Comparison of ENCODE assay signal across 1 cellular context in the genomic region with DNA sequence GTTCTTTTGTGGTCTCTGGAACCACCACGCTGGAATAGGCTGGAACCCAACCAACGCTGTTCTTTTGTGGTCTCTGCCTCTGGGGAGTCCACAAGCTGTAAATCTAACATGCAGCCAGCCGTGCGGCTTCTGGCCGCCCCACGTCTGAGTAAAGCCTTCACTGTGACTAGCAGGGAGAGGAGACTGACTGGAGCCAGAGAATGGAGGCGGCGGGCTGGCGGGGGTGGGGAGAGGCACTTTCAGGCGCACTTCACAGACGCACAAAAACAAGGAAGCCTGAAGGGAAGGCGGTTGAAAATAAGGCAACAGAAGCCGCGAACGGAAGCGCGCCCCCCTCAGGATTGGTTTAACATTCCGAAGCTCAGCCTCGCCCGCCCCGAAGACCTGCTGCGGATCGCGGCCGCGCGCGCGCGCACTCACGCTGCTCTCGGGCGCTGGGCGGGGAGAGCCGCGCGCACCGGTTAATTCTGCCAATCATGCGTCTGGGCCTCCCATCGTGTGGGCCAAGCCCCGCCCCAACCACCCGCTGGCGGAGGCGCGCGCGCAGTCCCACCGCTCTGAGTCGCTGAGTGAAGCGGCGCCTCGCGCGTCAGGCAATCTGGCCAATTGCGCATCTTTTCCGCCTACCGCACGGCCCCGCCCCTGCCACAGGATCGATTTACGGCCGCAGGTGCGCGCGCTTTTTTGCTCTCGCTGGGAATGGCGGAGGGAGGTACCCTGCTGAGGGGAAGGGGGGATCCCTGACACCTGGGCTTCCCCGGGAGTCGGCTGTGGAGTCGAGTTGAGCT.
TF ChIP-seq lines count a peak whose summit lies in the region.

A gene with protein sequence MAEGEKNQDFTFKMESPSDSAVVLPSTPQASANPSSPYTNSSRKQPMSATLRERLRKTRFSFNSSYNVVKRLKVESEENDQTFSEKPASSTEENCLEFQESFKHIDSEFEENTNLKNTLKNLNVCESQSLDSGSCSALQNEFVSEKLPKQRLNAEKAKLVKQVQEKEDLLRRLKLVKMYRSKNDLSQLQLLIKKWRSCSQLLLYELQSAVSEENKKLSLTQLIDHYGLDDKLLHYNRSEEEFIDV (plus strand): TSS at position 687 of the 788 bp plus-strand sequence. CDS start 13 bp downstream, at position 700.

TF ChIP-seq in WTC11, 78 proteins besides CTCF, POLR2A, EP300 and RAD21 (continued from another document):
- TF ChIP-seq, protein P1, sequence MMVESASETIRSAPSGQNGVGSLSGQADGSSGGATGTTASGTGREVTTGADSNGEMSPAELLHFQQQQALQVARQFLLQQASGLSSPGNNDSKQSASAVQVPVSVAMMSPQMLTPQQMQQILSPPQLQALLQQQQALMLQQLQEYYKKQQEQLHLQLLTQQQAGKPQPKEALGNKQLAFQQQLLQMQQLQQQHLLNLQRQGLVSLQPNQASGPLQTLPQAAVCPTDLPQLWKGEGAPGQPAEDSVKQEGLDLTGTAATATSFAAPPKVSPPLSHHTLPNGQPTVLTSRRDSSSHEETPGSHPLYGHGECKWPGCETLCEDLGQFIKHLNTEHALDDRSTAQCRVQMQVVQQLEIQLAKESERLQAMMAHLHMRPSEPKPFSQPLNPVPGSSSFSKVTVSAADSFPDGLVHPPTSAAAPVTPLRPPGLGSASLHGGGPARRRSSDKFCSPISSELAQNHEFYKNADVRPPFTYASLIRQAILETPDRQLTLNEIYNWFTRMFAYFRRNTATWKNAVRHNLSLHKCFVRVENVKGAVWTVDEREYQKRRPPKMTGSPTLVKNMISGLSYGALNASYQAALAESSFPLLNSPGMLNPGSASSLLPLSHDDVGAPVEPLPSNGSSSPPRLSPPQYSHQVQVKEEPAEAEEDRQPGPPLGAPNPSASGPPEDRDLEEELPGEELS (CRISPR knock-in tag; IDR thresholded peaks at IDR 0.05): peak; percentile 54; the same call in 1 of the 2 replicates
- 0 out of 2 replicates have a peak, but pooled peaks have one; percentile 36 for TF ChIP-seq SMAD3 (CRISPR knock-in tag; IDR thresholded peaks at IDR 0.05; ENCODE audit: borderline replicate concordance)
- TF ChIP-seq NFATC4 (CRISPR knock-in tag; IDR thresholded peaks at IDR 0.05): no peak
- TF ChIP-seq, protein P2, sequence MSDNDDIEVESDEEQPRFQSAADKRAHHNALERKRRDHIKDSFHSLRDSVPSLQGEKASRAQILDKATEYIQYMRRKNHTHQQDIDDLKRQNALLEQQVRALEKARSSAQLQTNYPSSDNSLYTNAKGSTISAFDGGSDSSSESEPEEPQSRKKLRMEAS (CRISPR knock-in tag; IDR thresholded peaks at IDR 0.05): peak; percentile 72
TF ChIP-seq in WTC11: peak in this region for 15.
